ENCODE assay signal across 1 cellular context in the genomic region with DNA sequence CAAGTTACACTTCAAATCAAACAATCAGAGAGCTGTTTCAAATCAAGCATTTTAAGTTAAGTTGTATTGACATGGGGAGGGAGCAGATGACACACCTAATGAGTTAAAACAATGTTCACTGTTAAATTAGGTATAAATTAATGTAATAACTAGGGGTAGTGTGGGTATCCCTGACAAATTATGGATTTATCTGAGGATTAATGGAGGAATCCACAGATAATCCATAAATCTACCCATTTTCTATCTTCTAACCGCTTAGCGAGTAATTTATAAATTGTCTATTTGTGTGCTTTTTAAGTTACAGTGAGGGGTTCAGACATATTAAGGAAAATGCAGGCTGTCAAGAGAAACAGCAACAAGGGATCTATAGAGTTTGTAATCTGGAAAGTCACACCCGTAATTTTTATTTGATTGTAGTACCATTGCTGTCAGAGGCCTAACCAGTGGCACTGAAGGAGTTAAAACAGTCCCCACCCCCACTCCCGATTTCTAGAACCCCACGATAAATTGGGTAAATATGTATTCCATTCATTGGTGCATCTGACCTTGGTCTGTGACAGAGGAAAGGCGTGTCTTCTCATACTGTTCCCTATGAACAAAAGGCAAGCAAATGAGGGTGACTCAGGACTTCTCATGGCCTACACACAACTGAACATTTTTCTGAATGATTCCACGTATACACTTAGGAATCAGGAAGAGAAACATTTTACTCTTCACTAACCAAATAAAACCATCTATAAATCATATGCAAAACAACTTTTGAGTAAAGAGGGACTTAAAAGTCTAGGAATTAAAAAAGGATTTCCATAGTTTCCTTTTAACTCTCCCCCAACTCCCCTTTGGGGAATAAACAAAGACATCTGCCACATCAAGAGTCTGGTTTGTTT.
A peak's percentile ranks its signal among the peaks of the same experiment; 100 is the strongest.
TF ChIP-seq lines count a peak whose summit lies in the region.

No MANE protein-coding gene starts in this region.

TF ChIP-seq in K562, 482 proteins besides CTCF, POLR2A, EP300 and RAD21 (continued from another document and continues in another):
- TF ChIP-seq, protein P1, sequence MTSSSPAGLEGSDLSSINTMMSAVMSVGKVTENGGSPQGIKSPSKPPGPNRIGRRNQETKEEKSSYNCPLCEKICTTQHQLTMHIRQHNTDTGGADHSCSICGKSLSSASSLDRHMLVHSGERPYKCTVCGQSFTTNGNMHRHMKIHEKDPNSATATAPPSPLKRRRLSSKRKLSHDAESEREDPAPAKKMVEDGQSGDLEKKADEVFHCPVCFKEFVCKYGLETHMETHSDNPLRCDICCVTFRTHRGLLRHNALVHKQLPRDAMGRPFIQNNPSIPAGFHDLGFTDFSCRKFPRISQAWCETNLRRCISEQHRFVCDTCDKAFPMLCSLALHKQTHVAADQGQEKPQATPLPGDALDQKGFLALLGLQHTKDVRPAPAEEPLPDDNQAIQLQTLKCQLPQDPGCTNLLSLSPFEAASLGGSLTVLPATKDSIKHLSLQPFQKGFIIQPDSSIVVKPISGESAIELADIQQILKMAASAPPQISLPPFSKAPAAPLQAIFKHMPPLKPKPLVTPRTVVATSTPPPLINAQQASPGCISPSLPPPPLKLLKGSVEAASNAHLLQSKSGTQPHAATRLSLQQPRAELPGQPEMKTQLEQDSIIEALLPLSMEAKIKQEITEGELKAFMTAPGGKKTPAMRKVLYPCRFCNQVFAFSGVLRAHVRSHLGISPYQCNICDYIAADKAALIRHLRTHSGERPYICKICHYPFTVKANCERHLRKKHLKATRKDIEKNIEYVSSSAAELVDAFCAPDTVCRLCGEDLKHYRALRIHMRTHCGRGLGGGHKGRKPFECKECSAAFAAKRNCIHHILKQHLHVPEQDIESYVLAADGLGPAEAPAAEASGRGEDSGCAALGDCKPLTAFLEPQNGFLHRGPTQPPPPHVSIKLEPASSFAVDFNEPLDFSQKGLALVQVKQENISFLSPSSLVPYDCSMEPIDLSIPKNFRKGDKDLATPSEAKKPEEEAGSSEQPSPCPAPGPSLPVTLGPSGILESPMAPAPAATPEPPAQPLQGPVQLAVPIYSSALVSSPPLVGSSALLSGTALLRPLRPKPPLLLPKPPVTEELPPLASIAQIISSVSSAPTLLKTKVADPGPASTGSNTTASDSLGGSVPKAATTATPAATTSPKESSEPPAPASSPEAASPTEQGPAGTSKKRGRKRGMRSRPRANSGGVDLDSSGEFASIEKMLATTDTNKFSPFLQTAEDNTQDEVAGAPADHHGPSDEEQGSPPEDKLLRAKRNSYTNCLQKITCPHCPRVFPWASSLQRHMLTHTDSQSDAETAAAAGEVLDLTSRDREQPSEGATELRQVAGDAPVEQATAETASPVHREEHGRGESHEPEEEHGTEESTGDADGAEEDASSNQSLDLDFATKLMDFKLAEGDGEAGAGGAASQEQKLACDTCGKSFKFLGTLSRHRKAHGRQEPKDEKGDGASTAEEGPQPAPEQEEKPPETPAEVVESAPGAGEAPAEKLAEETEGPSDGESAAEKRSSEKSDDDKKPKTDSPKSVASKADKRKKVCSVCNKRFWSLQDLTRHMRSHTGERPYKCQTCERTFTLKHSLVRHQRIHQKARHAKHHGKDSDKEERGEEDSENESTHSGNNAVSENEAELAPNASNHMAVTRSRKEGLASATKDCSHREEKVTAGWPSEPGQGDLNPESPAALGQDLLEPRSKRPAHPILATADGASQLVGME (CRISPR knock-in tag; IDR thresholded peaks at IDR 0.05), result no peak; the same call in 1 of the 2 replicates
- TF ChIP-seq RBM39 (optimal IDR thresholded peaks at IDR 0.05; ENCODE audit: low read depth, low read length) (no peak), KDM4B (IDR thresholded peaks at IDR 0.05; ENCODE audit: borderline replicate concordance in 2 of 2, low read depth in 1 of 2) (no peak; a peak in 1 of 4 replicates), ZEB2 (IDR thresholded peaks at IDR 0.05) (0 out of 2 replicates have a peak, but pooled peaks have one; percentile 22), NFIC (IDR thresholded peaks at IDR 0.05) (peak; percentile 37; the same call in 1 of the 2 replicates), E2F3 (CRISPR knock-in tag; IDR thresholded peaks at IDR 0.05) (no peak), ZNF77 (CRISPR knock-in tag; IDR thresholded peaks at IDR 0.05) (no peak), TRIM24 (IDR thresholded peaks at IDR 0.05) (no peak), MCM5 (IDR thresholded peaks at IDR 0.05; ENCODE audit: low read depth) (no peak), ATF1 (CRISPR knock-in tag; IDR thresholded peaks at IDR 0.05) (no peak), ATF1 (tag; IDR thresholded peaks at IDR 0.05) (peak; percentile 59), ZNF695 (CRISPR knock-in tag; IDR thresholded peaks at IDR 0.05) (0 out of 2 replicates have a peak, but pooled peaks have one; percentile 48), NFATC3 (IDR thresholded peaks at IDR 0.05) (0 out of 2 replicates have a peak, but pooled peaks have one; percentile 26), NR3C1 (CRISPR knock-in tag; IDR thresholded peaks at IDR 0.05) (no peak), BCL6 (CRISPR knock-in tag; IDR thresholded peaks at IDR 0.05) (peak; percentile 13; the same call in 1 of the 2 replicates), DNMT1 (IDR thresholded peaks at IDR 0.05) (no peak), HNRNPUL1 (IDR thresholded peaks at IDR 0.05; ENCODE audit: low read length) (no peak), THRAP3 (IDR thresholded peaks at IDR 0.05; ENCODE audit: borderline replicate concordance) (no peak), BDP1 (IDR thresholded peaks at IDR 0.05; ENCODE audit: insufficient read depth, insufficient read length) (no peak), SIN3B (IDR thresholded peaks at IDR 0.05; ENCODE audit: low read depth) (no peak), ZNF212 (CRISPR knock-in tag; IDR thresholded peaks at IDR 0.05) (no peak), SREBF1 (IDR thresholded peaks at IDR 0.05; ENCODE audit: borderline replicate concordance, low read depth, low read length) (no peak), MAFG (tag; conservative IDR thresholded peaks at IDR 0.05) (peak; percentile 91), NR2F6 (CRISPR knock-in tag; IDR thresholded peaks at IDR 0.05) (0 out of 2 replicates have a peak, but pooled peaks have one; percentile 44), TAF15 (IDR thresholded peaks at IDR 0.05; ENCODE audit: low read depth, low read length) (no peak), BACH1 (tag; IDR thresholded peaks at IDR 0.05) (no peak), PURB (CRISPR knock-in tag; IDR thresholded peaks at IDR 0.05; ENCODE audit: low read depth) (no peak), ZBED1 (IDR thresholded peaks at IDR 0.05) (no peak), ZNF174 (CRISPR knock-in tag; IDR thresholded peaks at IDR 0.05) (no peak), YBX1 (IDR thresholded peaks at IDR 0.05) (no peak), ZFP36 (IDR thresholded peaks at IDR 0.05; ENCODE audit: low read depth, low read length, partially characterized antibody) (no peak), NFE2 (IDR thresholded peaks at IDR 0.05; ENCODE audit: low read depth) (peak; percentile 98), PTTG1 (tag; IDR thresholded peaks at IDR 0.05; ENCODE audit: low read depth) (no peak), MIER1 (IDR thresholded peaks at IDR 0.05; ENCODE audit: low read depth) (no peak), MYC (IDR thresholded peaks at IDR 0.05; ENCODE audit: low read depth, low read length) (peak; percentile 40; the same call in 1 of the 2 replicates), MYC (CRISPR knock-in tag; IDR thresholded peaks at IDR 0.05; ENCODE audit: borderline replicate concordance, low read depth) (no peak), TCFL5 (CRISPR knock-in tag; conservative IDR thresholded peaks at IDR 0.05) (no peak; the same call in 1 of the 2 replicates)
- TF ChIP-seq, protein P2, sequence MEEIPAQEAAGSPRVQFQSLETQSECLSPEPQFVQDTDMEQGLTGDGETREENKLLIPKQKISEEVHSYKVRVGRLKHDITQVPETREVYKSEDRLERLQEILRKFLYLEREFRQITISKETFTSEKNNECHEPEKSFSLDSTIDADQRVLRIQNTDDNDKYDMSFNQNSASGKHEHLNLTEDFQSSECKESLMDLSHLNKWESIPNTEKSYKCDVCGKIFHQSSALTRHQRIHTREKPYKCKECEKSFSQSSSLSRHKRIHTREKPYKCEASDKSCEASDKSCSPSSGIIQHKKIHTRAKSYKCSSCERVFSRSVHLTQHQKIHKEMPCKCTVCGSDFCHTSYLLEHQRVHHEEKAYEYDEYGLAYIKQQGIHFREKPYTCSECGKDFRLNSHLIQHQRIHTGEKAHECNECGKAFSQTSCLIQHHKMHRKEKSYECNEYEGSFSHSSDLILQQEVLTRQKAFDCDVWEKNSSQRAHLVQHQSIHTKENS (CRISPR knock-in tag; IDR thresholded peaks at IDR 0.05), result no peak
- TF ChIP-seq, protein P3, sequence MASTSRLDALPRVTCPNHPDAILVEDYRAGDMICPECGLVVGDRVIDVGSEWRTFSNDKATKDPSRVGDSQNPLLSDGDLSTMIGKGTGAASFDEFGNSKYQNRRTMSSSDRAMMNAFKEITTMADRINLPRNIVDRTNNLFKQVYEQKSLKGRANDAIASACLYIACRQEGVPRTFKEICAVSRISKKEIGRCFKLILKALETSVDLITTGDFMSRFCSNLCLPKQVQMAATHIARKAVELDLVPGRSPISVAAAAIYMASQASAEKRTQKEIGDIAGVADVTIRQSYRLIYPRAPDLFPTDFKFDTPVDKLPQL (IDR thresholded peaks at IDR 0.05; ENCODE audit: extremely low read depth, insufficient read length), result peak; percentile 31
- TF ChIP-seq, protein P4, sequence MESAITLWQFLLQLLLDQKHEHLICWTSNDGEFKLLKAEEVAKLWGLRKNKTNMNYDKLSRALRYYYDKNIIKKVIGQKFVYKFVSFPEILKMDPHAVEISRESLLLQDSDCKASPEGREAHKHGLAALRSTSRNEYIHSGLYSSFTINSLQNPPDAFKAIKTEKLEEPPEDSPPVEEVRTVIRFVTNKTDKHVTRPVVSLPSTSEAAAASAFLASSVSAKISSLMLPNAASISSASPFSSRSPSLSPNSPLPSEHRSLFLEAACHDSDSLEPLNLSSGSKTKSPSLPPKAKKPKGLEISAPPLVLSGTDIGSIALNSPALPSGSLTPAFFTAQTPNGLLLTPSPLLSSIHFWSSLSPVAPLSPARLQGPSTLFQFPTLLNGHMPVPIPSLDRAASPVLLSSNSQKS (CRISPR knock-in tag; IDR thresholded peaks at IDR 0.05), result no peak; the same call in 1 of the 2 replicates
- TF ChIP-seq, protein P5, sequence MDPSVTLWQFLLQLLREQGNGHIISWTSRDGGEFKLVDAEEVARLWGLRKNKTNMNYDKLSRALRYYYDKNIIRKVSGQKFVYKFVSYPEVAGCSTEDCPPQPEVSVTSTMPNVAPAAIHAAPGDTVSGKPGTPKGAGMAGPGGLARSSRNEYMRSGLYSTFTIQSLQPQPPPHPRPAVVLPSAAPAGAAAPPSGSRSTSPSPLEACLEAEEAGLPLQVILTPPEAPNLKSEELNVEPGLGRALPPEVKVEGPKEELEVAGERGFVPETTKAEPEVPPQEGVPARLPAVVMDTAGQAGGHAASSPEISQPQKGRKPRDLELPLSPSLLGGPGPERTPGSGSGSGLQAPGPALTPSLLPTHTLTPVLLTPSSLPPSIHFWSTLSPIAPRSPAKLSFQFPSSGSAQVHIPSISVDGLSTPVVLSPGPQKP (CRISPR knock-in tag; IDR thresholded peaks at IDR 0.05), result no peak
- TF ChIP-seq, protein P6, sequence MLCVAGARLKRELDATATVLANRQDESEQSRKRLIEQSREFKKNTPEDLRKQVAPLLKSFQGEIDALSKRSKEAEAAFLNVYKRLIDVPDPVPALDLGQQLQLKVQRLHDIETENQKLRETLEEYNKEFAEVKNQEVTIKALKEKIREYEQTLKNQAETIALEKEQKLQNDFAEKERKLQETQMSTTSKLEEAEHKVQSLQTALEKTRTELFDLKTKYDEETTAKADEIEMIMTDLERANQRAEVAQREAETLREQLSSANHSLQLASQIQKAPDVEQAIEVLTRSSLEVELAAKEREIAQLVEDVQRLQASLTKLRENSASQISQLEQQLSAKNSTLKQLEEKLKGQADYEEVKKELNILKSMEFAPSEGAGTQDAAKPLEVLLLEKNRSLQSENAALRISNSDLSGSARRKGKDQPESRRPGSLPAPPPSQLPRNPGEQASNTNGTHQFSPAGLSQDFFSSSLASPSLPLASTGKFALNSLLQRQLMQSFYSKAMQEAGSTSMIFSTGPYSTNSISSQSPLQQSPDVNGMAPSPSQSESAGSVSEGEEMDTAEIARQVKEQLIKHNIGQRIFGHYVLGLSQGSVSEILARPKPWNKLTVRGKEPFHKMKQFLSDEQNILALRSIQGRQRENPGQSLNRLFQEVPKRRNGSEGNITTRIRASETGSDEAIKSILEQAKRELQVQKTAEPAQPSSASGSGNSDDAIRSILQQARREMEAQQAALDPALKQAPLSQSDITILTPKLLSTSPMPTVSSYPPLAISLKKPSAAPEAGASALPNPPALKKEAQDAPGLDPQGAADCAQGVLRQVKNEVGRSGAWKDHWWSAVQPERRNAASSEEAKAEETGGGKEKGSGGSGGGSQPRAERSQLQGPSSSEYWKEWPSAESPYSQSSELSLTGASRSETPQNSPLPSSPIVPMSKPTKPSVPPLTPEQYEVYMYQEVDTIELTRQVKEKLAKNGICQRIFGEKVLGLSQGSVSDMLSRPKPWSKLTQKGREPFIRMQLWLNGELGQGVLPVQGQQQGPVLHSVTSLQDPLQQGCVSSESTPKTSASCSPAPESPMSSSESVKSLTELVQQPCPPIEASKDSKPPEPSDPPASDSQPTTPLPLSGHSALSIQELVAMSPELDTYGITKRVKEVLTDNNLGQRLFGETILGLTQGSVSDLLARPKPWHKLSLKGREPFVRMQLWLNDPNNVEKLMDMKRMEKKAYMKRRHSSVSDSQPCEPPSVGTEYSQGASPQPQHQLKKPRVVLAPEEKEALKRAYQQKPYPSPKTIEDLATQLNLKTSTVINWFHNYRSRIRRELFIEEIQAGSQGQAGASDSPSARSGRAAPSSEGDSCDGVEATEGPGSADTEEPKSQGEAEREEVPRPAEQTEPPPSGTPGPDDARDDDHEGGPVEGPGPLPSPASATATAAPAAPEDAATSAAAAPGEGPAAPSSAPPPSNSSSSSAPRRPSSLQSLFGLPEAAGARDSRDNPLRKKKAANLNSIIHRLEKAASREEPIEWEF (CRISPR knock-in tag; IDR thresholded peaks at IDR 0.05), result no peak
- TF ChIP-seq, protein P7, sequence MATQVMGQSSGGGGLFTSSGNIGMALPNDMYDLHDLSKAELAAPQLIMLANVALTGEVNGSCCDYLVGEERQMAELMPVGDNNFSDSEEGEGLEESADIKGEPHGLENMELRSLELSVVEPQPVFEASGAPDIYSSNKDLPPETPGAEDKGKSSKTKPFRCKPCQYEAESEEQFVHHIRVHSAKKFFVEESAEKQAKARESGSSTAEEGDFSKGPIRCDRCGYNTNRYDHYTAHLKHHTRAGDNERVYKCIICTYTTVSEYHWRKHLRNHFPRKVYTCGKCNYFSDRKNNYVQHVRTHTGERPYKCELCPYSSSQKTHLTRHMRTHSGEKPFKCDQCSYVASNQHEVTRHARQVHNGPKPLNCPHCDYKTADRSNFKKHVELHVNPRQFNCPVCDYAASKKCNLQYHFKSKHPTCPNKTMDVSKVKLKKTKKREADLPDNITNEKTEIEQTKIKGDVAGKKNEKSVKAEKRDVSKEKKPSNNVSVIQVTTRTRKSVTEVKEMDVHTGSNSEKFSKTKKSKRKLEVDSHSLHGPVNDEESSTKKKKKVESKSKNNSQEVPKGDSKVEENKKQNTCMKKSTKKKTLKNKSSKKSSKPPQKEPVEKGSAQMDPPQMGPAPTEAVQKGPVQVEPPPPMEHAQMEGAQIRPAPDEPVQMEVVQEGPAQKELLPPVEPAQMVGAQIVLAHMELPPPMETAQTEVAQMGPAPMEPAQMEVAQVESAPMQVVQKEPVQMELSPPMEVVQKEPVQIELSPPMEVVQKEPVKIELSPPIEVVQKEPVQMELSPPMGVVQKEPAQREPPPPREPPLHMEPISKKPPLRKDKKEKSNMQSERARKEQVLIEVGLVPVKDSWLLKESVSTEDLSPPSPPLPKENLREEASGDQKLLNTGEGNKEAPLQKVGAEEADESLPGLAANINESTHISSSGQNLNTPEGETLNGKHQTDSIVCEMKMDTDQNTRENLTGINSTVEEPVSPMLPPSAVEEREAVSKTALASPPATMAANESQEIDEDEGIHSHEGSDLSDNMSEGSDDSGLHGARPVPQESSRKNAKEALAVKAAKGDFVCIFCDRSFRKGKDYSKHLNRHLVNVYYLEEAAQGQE (CRISPR knock-in tag; IDR thresholded peaks at IDR 0.05; ENCODE audit: low read depth), result 0 out of 2 replicates have a peak, but pooled peaks have one; percentile 11
